ENCODE assay signal across 7 cellular contexts in the genomic region with DNA sequence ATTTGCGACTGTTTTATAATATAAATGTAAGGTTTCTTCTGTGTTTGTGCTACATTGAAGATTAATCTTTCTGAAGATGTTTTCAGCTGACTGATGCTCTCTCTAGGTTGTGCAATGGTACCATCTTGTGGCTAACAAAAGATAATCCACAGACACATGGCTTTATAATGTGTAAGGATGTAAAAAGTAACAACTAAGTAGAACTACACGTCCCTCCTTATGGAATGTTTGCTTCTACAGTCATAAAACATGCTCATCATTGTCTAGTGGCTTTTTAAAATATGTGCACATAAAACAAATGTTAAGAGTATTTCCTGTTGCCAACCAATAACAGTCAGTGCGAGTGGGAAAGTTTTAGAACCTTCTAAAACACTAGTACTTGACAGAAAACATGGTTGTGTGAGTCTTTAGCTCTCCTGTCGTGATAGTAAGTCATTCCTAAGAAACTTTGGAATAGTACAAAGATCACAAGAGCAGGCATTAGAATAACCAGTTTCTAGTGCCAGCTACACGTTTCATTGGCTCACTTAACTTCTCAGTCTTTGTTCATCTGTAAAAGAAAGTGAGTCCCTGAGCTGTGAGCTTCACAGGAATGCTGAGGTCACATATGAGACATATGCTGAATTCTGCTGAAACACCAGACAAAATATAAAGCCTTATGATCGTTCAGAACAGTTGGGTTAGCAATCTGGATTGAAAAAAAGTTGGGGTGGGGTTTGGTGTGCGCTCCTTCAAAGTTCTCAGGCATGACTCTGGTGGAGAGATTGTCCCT.
A peak's percentile ranks its signal among the peaks of the same experiment; 100 is the strongest.
DNase-seq lines count a peak whose midpoint lies in the region; TF ChIP-seq lines count a peak whose summit lies in the region.

No MANE protein-coding gene starts in this region.

- H3K36me3 ChIP-seq in GM23248 (ENCODE audit: low read depth): no peaks in the 10 kb centered on the region
- no peaks in the 10 kb centered on the region for H3K36me3 ChIP-seq in endodermal cell (ENCODE audit: control insufficient read depth, insufficient read depth, low read length)
- no peaks in the 10 kb centered on the region for H3K36me3 ChIP-seq in neuron (ENCODE audit: insufficient read depth, low read length)
- H3K36me3 ChIP-seq in H7 (replicated peaks; ENCODE audit: control insufficient read depth, insufficient read depth, low read length): no peaks in the 10 kb centered on the region
- H3K36me3 ChIP-seq in MG63: no peaks in the 10 kb centered on the region

- peak overlapping the region; percentile 43 for H2AFZ ChIP-seq in GM23248
- H2AFZ ChIP-seq in neuron (ENCODE audit: low read depth, low read length): peak overlapping the region; percentile 30

- H3K9me3 ChIP-seq in GM23248 (ENCODE audit: low read depth) (no peaks in the 10 kb centered on the region), endodermal cell (ENCODE audit: control insufficient read depth, low read length) (no peaks in the 10 kb centered on the region), neuron (ENCODE audit: low read length) (no peaks in the 10 kb centered on the region), MG63 (no peaks in the 10 kb centered on the region)

- DNase-seq in GM23248 (peak; percentile 89), NCI-H69 (lab: John Stamatoyannopoulos, UW) (peak; percentile 43), endodermal cell (no peak), H7 (no peak), MG63 (no peak)
- no peak for DNase-seq in effector CD4-positive, alpha-beta T cell

- no peaks in the 10 kb centered on the region for H3K9me3 Mint-ChIP-seq in endodermal cell

- no peak overlapping the region for H3K4me3 Mint-ChIP-seq in endodermal cell

- H3K4me2 ChIP-seq in GM23248 (ENCODE audit: unreplicated experiment): peak overlapping the region; percentile 66

- H3K4me1 Mint-ChIP-seq in endodermal cell: no peaks in the 10 kb centered on the region

- H3K27me3 Mint-ChIP-seq in endodermal cell (ENCODE audit: insufficient read depth): no peaks in the 10 kb centered on the region

- H4K20me1 ChIP-seq in GM23248 (ENCODE audit: insufficient read depth): no peaks in the 10 kb centered on the region

- WGBS in GM23248 (ENCODE audit: low coverage in 1 of 2, low lambda C conversion rate in 2 of 2, missing lambda C conversion rate in 2 of 2), 2 experiments: 26 to 27% methylated on average over 7 of the region's 7 CpGs
- WGBS in endodermal cell (ENCODE audit: insufficient coverage in 1 of 2, insufficient read length in 1 of 2), 2 experiments: 74 to 75% methylated on average over 4 to 7 of the region's 7 CpGs

- in situ Hi-C loops in GM23248 (cut with MboI): loop anchor here (5.0 to 10.0 kb wide), 2 partner anchors 267 to 1521 kb away; no protein-coding TSS in a partner anchor

- H3K36me3 Mint-ChIP-seq in endodermal cell (ENCODE audit: low read depth): no peaks in the 10 kb centered on the region

- peaks cover 24% of the 10 kb centered on the region for H3F3A ChIP-seq in GM23248 (ENCODE audit: insufficient read depth)

- no peaks in the 10 kb centered on the region for H3K9me2 ChIP-seq in GM23248 (ENCODE audit: insufficient read depth)

- no peaks in the 10 kb centered on the region for H3K79me2 ChIP-seq in GM23248 (ENCODE audit: insufficient read depth)

- H3K27me3 ChIP-seq in GM23248 (replicated peaks; ENCODE audit: insufficient read depth) (no peaks in the 10 kb centered on the region), endodermal cell (ENCODE audit: control insufficient read depth, insufficient read depth, low read length, poor library complexity, severe bottlenecking) (no peaks in the 10 kb centered on the region), neuron (ENCODE audit: insufficient read depth, low read length) (peaks cover 3% of the 10 kb centered on the region), H7 (ENCODE audit: control insufficient read depth, insufficient read depth, low read length) (no peaks in the 10 kb centered on the region), MG63 (no peaks in the 10 kb centered on the region)

- peak overlapping the region; percentile 38 for H3K9ac ChIP-seq in GM23248
- H3K9ac ChIP-seq in endodermal cell (ENCODE audit: extremely low read depth, low read length, poor library complexity, severe bottlenecking): no peak overlapping the region

- H3K27ac ChIP-seq in GM23248 (peak overlapping the region; percentile 79), endodermal cell (ENCODE audit: low read depth, low read length) (no peak overlapping the region)

- peak; percentile 66 for TF ChIP-seq CTCF in endodermal cell (conservative IDR thresholded peaks at IDR 0.05)

- H3K4me1 ChIP-seq in GM23248 (ENCODE audit: insufficient read depth) (peaks cover 28% of the 10 kb centered on the region), endodermal cell (ENCODE audit: control insufficient read depth, insufficient read depth, low read length) (no peaks in the 10 kb centered on the region), neuron (ENCODE audit: insufficient read depth, low read length) (peaks cover 4% of the 10 kb centered on the region)

- no peak overlapping the region for H3K27ac Mint-ChIP-seq in endodermal cell

- H3K4me3 ChIP-seq in GM23248: peak overlapping the region; percentile 45
- no peak overlapping the region for H3K4me3 ChIP-seq in endodermal cell (ENCODE audit: low read length)
- no peak overlapping the region for H3K4me3 ChIP-seq in neuron (ENCODE audit: low read length)
- no peak overlapping the region for H3K4me3 ChIP-seq in H7 (ENCODE audit: insufficient read depth, low read depth, low read length)
- H3K4me3 ChIP-seq in MG63: no peak overlapping the region

Comparison
In these comparisons a context has a peak if more than half of its experiments do, and no peak if none do; other contexts are left out.
1. DNase-seq: peak in GM23248 (single experiment) and NCI-H69 (single experiment); none in endodermal cell (single experiment), H7 (single experiment), effector CD4-positive, alpha-beta T cell (single experiment) and MG63 (single experiment).